Comparison of ENCODE assay signal across 27 cellular contexts in the genomic region with DNA sequence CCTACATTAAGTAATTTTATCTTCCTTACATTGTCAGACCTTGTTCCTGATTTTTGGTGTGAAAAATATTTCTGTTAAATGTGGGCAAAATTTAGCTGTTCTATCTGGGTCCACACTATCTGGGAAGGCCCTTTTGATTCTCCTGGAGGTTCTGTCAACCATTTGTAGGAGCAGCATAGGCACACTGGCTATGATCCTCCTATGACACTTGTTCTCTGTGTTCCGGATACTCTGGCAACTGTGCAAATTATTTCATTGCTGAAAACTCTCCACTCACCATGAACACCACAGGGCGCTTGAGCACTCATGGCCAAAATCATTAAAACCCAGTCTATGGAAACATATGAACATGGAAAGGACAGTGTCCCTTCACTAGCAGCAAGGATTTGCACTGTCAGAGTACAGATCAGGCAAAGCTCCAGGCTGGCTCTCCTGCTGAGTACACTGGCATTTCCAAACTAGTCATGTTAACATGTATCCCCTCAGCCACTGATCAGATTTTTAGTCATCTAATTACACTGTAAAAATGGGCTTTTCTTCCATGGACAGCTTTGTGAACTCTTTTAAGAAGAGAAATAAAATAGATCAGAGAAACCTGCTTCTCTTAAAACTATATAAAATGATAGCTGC. TPM values are rescaled to one million over a fixed set of nuclear protein-coding genes. Genes with fewer than 3 reads are reported as not detected.
DNase-seq lines count a peak whose midpoint lies in the region; ATAC-seq, FAIRE-seq and TF ChIP-seq lines count a peak whose summit lies in the region.
"Had no signal": no experiment of that assay in that cellular context is flagged by ENCODE, and none has a peak within 500 bp of the region (broad histone marks: within the 10 kb centered on the region; RNA-seq: fewer than 3 reads in every experiment).

No MANE protein-coding gene starts in this region.

- intact Hi-C loops in Right ventricle myocardium superior (cut with DNase I) (no loop called here), GM12878 (cut with micrococcal nuclease; ENCODE audit: unreplicated experiment) (no loop called here)
- intact Hi-C loops in activated T-helper 2 cell treated with anti-CD3 and anti-CD28 coated beads, Interferon-gamma antibody, Interleukin-2, Interleukin-4, amounts not matched to agents 10 μg/mL and 5 μg/mL and 100 μg/mL, durations not matched to agents 14 hours and 24 hours and 36 hours (cut with micrococcal nuclease): no loop called here

- no peak for TF ChIP-seq RAD21 in GM12878 (IDR thresholded peaks at IDR 0.05; ENCODE audit: insufficient read depth, low read depth, low read length)

- H3K36me3 Mint-ChIP-seq in activated T-helper 2 cell treated with anti-CD3 and anti-CD28 coated beads, Interferon-gamma antibody, Interleukin-2, Interleukin-4, amounts not matched to agents 10 μg/mL and 5 μg/mL and 100 μg/mL, durations not matched to agents 14 hours and 24 hours and 36 hours (ENCODE audit: low read depth): no peaks in the 10 kb centered on the region
- H3K36me3 Mint-ChIP-seq: IgD-negative memory B cell, immature natural killer cell, type B pancreatic cell had no signal

- H3K36me3 ChIP-seq in right atrium auricular region (no peaks in the 10 kb centered on the region), GM12878 (ENCODE audit: control insufficient read depth in 2 of 2, insufficient read depth in 2 of 2, low read length in 1 of 2) (no peaks in the 10 kb centered on the region), mesodermal cell (ENCODE audit: control insufficient read depth, insufficient read depth, low read length) (no peaks in the 10 kb centered on the region)

- BruUV-seq in GM12878 (replicated peaks; lab: Mats Ljungman, UMichigan): no TSS peak

- H3K4me2 ChIP-seq in GM12878 (ENCODE audit: control insufficient read depth, insufficient read depth): no peak overlapping the region

- no peaks in the 10 kb centered on the region for H3K27me3 Mint-ChIP-seq in activated T-helper 2 cell treated with anti-CD3 and anti-CD28 coated beads, Interferon-gamma antibody, Interleukin-2, Interleukin-4, amounts not matched to agents 10 μg/mL and 5 μg/mL and 100 μg/mL, durations not matched to agents 14 hours and 24 hours and 36 hours (ENCODE audit: low read depth)
- H3K27me3 Mint-ChIP-seq: type B pancreatic cell had no signal

- H3K4me3 Mint-ChIP-seq in activated T-helper 2 cell treated with anti-CD3 and anti-CD28 coated beads, Interferon-gamma antibody, Interleukin-2, Interleukin-4, amounts not matched to agents 10 μg/mL and 5 μg/mL and 100 μg/mL, durations not matched to agents 14 hours and 24 hours and 36 hours (ENCODE audit: low read depth): no peak overlapping the region
- H3K4me3 Mint-ChIP-seq: IgD-negative memory B cell, immature natural killer cell, type B pancreatic cell had no signal

- POLR2A ChIA-PET in GM12878 (lab: Charles Lee): no interaction called here

- no peaks in the 10 kb centered on the region for H3K4me1 Mint-ChIP-seq in activated T-helper 2 cell treated with anti-CD3 and anti-CD28 coated beads, Interferon-gamma antibody, Interleukin-2, Interleukin-4, amounts not matched to agents 10 μg/mL and 5 μg/mL and 100 μg/mL, durations not matched to agents 14 hours and 24 hours and 36 hours (ENCODE audit: low read depth)
- H3K4me1 Mint-ChIP-seq: immature natural killer cell had no signal

- H3K4me3 ChIP-seq in right atrium auricular region: no peak overlapping the region
- no peak overlapping the region for H3K4me3 ChIP-seq in GM12878
- H3K4me3 ChIP-seq in mesodermal cell (ENCODE audit: extremely low read depth, insufficient read depth, low read length, poor library complexity, severe bottlenecking): no peak overlapping the region

- no peak overlapping the region for H3K27ac Mint-ChIP-seq in activated T-helper 2 cell treated with anti-CD3 and anti-CD28 coated beads, Interferon-gamma antibody, Interleukin-2, Interleukin-4, amounts not matched to agents 10 μg/mL and 5 μg/mL and 100 μg/mL, durations not matched to agents 14 hours and 24 hours and 36 hours
- H3K27ac Mint-ChIP-seq: IgD-negative memory B cell, immature natural killer cell, type B pancreatic cell had no signal

- CTCF ChIA-PET in GM12878 (lab: Yijun Ruan, JAX): interaction anchor here (1.0 to 1.5 kb wide), 4 partner anchors 14 to 236 kb away, joined by 3 to 7 read pairs (median 4); no protein-coding TSS in a partner anchor

- no peaks in the 10 kb centered on the region for H3K27me3 ChIP-seq in right atrium auricular region
- no peaks in the 10 kb centered on the region for H3K27me3 ChIP-seq in GM12878 (replicated peaks in 1 of 2; ENCODE audit: control insufficient read depth in 2 of 2, insufficient read depth in 2 of 2, low read length in 1 of 2)

- TF ChIP-seq CTCF in right atrium auricular region (IDR thresholded peaks at IDR 0.05) (no peak), GM12878 (IDR thresholded peaks at IDR 0.05 in 2 of 3, conservative IDR thresholded peaks at IDR 0.05 in 1 of 3; ENCODE audit: control insufficient read depth in 2 of 3, extremely low read depth in 1 of 3, insufficient read depth in 1 of 3, low read depth in 3 of 3, low read length in 3 of 3) (no peak)

- WGBS in GM12878 (ENCODE audit: insufficient coverage, insufficient replicate concordance, low lambda C conversion rate, missing lambda C conversion rate): 33% methylated on average over 2 of the region's 2 CpGs
- 57 to 77% methylated on average over 1 to 2 of the region's 2 CpGs for WGBS in mesodermal cell (ENCODE audit: insufficient coverage in 2 of 2), 2 experiments

- in situ Hi-C loops in GM12878 (cut with MboI): no loop called here

- no peak for TF ChIP-seq POLR2A in GM12878 (IDR thresholded peaks at IDR 0.05; ENCODE audit: low read depth, low read length)

- FAIRE-seq in GM12878 (lab: Jason Lieb, UNC): peak; percentile 56
- FAIRE-seq: TTC549 had no signal

- H3K27ac ChIP-seq in right atrium auricular region: no peak overlapping the region
- no peak overlapping the region for H3K27ac ChIP-seq in GM12878 (ENCODE audit: control insufficient read depth, insufficient read depth)
- peak overlapping the region; percentile 32 for H3K27ac ChIP-seq in mesodermal cell (ENCODE audit: low read depth, low read length, severe bottlenecking)
- H3K27ac ChIP-seq: C4-2B, HL-60 had no signal

- no peak for TF ChIP-seq EP300 in GM12878 (IDR thresholded peaks at IDR 0.05; ENCODE audit: borderline replicate concordance in 1 of 2, control insufficient read depth in 1 of 2, low read depth in 2 of 2, low read length in 2 of 2)

- ATAC-seq in Right ventricle myocardium superior (ENCODE audit: poor library complexity) (peak; percentile 86), GM12878 (no peak)

- H3K9me3 ChIP-seq in right atrium auricular region: no peaks in the 10 kb centered on the region
- no peaks in the 10 kb centered on the region for H3K9me3 ChIP-seq in GM12878 (replicated peaks; ENCODE audit: control insufficient read depth, insufficient read depth, low read length)
- no peaks in the 10 kb centered on the region for H3K9me3 ChIP-seq in mesodermal cell (ENCODE audit: control insufficient read depth, low read length)

- peak; percentile 30 for DNase-seq in Right ventricle myocardium superior
- DNase-seq in right atrium auricular region (ENCODE audit: low spot score): no peak
- DNase-seq in GM12878 (ENCODE audit: low read depth, low spot score): no peak
- DNase-seq in activated T-helper 2 cell treated with anti-CD3 and anti-CD28 coated beads, Interferon-gamma antibody, Interleukin-2, Interleukin-4, amounts not matched to agents 10 μg/mL and 5 μg/mL and 100 μg/mL, durations not matched to agents 14 hours and 24 hours and 36 hours (ENCODE audit: low spot score): no peak
- no peak for DNase-seq in hippocampal formation (lab: John Stamatoyannopoulos, UW)
- no peak for DNase-seq in HuH-7.5 (ENCODE audit: low spot score)
- DNase-seq in stimulated activated CD4-positive, alpha-beta T cell treated with anti-CD3 and anti-CD28 coated beads, Interleukin-1b, Interleukin-23, amount 100 ng/mL, for 48 hours: no peak
- DNase-seq: activated CD4-positive, alpha-beta T cell treated with anti-CD3 and anti-CD28 coated beads for 48 hours; activated gamma-delta T cell; amniotic stem cell; central memory CD4-positive, alpha-beta T cell; DMS 273 treated with DMSO at 0.1 percent for 48 hours; effector CD4-positive, alpha-beta T cell; head of caudate nucleus; immature natural killer cell; MV-4-11; NCI-H1930; NCI-H345; NK-92 treated with Interleukin-12 subunit alpha and Interleukin-12 subunit beta, amount 100 ng/mL, for 24 hours; occipital lobe; stimulated activated naive CD4-positive, alpha-beta T cell treated with Interleukin-2 at 50 U/mL for 16 hours had no signal

- H4K20me1 ChIP-seq in GM12878 (ENCODE audit: control insufficient read depth, insufficient read depth): no peaks in the 10 kb centered on the region

- no peaks in the 10 kb centered on the region for H3K9me3 Mint-ChIP-seq in activated T-helper 2 cell treated with anti-CD3 and anti-CD28 coated beads, Interferon-gamma antibody, Interleukin-2, Interleukin-4, amounts not matched to agents 10 μg/mL and 5 μg/mL and 100 μg/mL, durations not matched to agents 14 hours and 24 hours and 36 hours
- H3K9me3 Mint-ChIP-seq: IgD-negative memory B cell, type B pancreatic cell had no signal

- H2AFZ ChIP-seq in GM12878 (ENCODE audit: control insufficient read depth, low read depth, low read length): no peak overlapping the region

- H3K4me1 ChIP-seq in right atrium auricular region (peaks cover 0 to 10% of the 10 kb centered on the region in 2 donors), GM12878 (ENCODE audit: control insufficient read depth, insufficient read depth, low read length) (no peaks in the 10 kb centered on the region), mesodermal cell (ENCODE audit: control insufficient read depth, insufficient read depth, low read length, poor library complexity, severe bottlenecking) (peaks cover 10% of the 10 kb centered on the region)

- SMC1A ChIA-PET in GM12878 (lab: Charles Lee; ENCODE audit: uncharacterized antibody, unreplicated experiment): interaction anchor here (2.2 kb wide), 1 partner anchor 13 kb away, joined by 7 read pairs; no protein-coding TSS in a partner anchor

- H3K79me2 ChIP-seq in GM12878 (ENCODE audit: control insufficient read depth, insufficient read depth, low read length): no peaks in the 10 kb centered on the region

- RAD21 ChIA-PET in GM12878 (lab: Charles Lee; ENCODE audit: unreplicated experiment): no interaction called here

- H3K9ac ChIP-seq in GM12878 (ENCODE audit: control insufficient read depth, insufficient read depth, low read length): no peak overlapping the region

RNA-seq across cellular contexts. Expression of a gene that starts 43.9 kb away (rescaled TPM):
- total RNA-seq in Right ventricle myocardium superior (3.6 TPM), right atrium auricular region (1 to 10 TPM; 1.3 to 6.2 TPM), GM12878 (2014; rRNA removed) (not detected in 2 replicates), GM12878 (2014; rRNA removed; fragmentation: Illumina TruSeq; extraction: Trizol) (not detected in 2 replicates), GM12878 (2021) (not detected in 2 replicates)
- total RNA-seq in GM12878 (2013; cell fraction: nucleolus; rRNA removed): not detected in 2 replicates
- not detected for polyA plus RNA-seq in GM12878 (2011; ENCODE audit: low read depth)
- polyA plus RNA-seq in GM12878 (2011; rRNA removed) (not detected in 2 replicates), GM12878 (2014; fragmentation: Illumina TruSeq; extraction: Trizol) (not detected in 2 replicates), GM12878 (2014; fragmentation: Nextera tagmentation; extraction: Ambion mirVana) (not detected), GM12878 (2014; rRNA removed) (not detected in 2 replicates), GM12878 (2016; fragmentation: Nextera tagmentation; extraction: Ambion mirVana) (under 1 TPM in 1 of 2 experiments, not detected in 1; 0.15 TPM)
- not detected in 2 replicates for polyA plus RNA-seq in GM12878 (2011; cell fraction: cytosol; rRNA removed)
- not detected in 2 replicates for polyA plus RNA-seq in GM12878 (2011; cell fraction: nucleus; rRNA removed)
- 0.01 TPM in 1 of 2 replicates, not detected in the other for polyA plus RNA-seq in GM12878 (2012)
- polyA minus RNA-seq in GM12878 (2011; rRNA and poly(A)+ RNA removed): not detected in 2 replicates
- not detected in 2 replicates for polyA minus RNA-seq in GM12878 (2011; cell fraction: cytosol; rRNA and poly(A)+ RNA removed)
- polyA minus RNA-seq in GM12878 (2011; cell fraction: nucleus; rRNA and poly(A)+ RNA removed): not detected in 2 replicates
- 12.6 TPM for polyA plus RNA-seq in mesodermal cell (2013, experiment 1 of 2)
- polyA plus RNA-seq in mesodermal cell (2013, experiment 2 of 2): 10.7 TPM
- not detected in 2 replicates for total RNA-seq in activated T-helper 2 cell treated with anti-CD3 and anti-CD28 coated beads, Interferon-gamma antibody, Interleukin-2, Interleukin-4, amounts not matched to agents 10 μg/mL and 5 μg/mL and 100 μg/mL, durations not matched to agents 14 hours and 24 hours and 36 hours
- polyA plus RNA-seq: immature natural killer cell had no signal
